20 cellular contexts compared by ENCODE assay signal in the genomic region with DNA sequence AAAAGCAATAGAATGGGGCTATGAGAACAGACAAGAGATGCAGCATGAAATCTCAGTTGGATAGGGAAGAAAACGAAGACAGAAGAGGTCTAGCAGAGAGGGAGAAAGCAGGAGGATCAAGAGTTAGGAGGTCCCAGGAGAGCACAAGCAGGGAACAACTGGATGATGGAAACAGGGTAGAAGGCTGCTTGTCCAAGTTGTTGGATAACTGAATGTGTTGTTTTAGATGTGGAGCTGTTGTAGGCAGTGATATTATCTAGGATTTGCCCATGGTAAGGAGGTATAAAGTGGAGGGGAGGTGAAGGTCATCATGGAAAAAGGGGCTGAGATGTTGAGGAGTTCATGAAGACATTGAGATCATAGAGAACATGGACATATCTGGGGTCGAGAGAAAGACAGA. TPM values are rescaled to one million over a fixed set of nuclear protein-coding genes. Genes with fewer than 3 reads are reported as not detected.
A peak's percentile ranks its signal among the peaks of the same experiment; 100 is the strongest.
DNase-seq lines count a peak whose midpoint lies in the region; ATAC-seq, FAIRE-seq and TF ChIP-seq lines count a peak whose summit lies in the region.
"Had no signal": no experiment of that assay in that cellular context is flagged by ENCODE, and none has a peak within 500 bp of the region (broad histone marks: within the 10 kb centered on the region; RNA-seq: fewer than 3 reads in every experiment).

No MANE protein-coding gene starts in this region.

- H2AFZ ChIP-seq in IMR-90 (replicated peaks; ENCODE audit: low read length, poor library complexity), result no peak overlapping the region
- H2AFZ ChIP-seq in GM12878 (ENCODE audit: control insufficient read depth, low read depth, low read length), result peak overlapping the region; percentile 39; the same call in 1 of the 2 replicates
- H2AFZ ChIP-seq: GM23338 had no signal

- H4K5ac ChIP-seq in IMR-90 (ENCODE audit: low read depth, low read length), result no peak overlapping the region

- H3K9ac ChIP-seq in IMR-90 (ENCODE audit: low read depth, low read length), result no peak overlapping the region
- peak overlapping the region; percentile 24; the same call in 1 of the 2 replicates for H3K9ac ChIP-seq in GM12878 (ENCODE audit: control insufficient read depth, insufficient read depth, low read length)

- H4K91ac ChIP-seq in IMR-90 (ENCODE audit: insufficient read depth, low read depth, low read length), result peak overlapping the region; percentile 42; the same call in 1 of the 2 replicates

- RAD21 ChIA-PET in GM12878 (lab: Charles Lee; ENCODE audit: unreplicated experiment), result interaction anchor here (1.2 to 3.8 kb wide), 6 partner anchors 8 to 77 kb away, joined by 3 to 21 read pairs (median 12); partner anchors contain the start of gene RHOBTB3

- in situ Hi-C loops in IMR-90 (cut with MboI; ENCODE audit: low sequenced_read_pairs) (no loop called here), GM12878 (cut with MboI) (no loop called here)

- intact Hi-C loops in IMR-90 (cut with micrococcal nuclease), result no loop called here
- intact Hi-C loops in GM12878 (cut with micrococcal nuclease; ENCODE audit: unreplicated experiment), result loop anchor here (1.0 kb wide), 1 partner anchor 8 kb away; no protein-coding TSS in a partner anchor

- no peak overlapping the region; the same call in 1 of the 2 replicates for H2BK120ac ChIP-seq in IMR-90 (ENCODE audit: low read depth, low read length)

- H4K20me1 ChIP-seq in IMR-90 (ENCODE audit: insufficient read depth, low read length) (no peaks in the 10 kb centered on the region), GM12878 (ENCODE audit: control insufficient read depth, insufficient read depth) (no peaks in the 10 kb centered on the region)

- H3K4me3 ChIP-seq in IMR-90 (ENCODE audit: insufficient read depth, low read depth, low read length) (no peak overlapping the region), GM12878 (peak overlapping the region; percentile 44)
- H3K4me3 ChIP-seq: GM23338 had no signal

- H3K9me3 ChIP-seq in IMR-90 (ENCODE audit: control insufficient read depth, insufficient read depth, low read length), result no peaks in the 10 kb centered on the region
- H3K9me3 ChIP-seq in GM12878 (replicated peaks; ENCODE audit: control insufficient read depth, insufficient read depth, low read length), result no peaks in the 10 kb centered on the region; the same call in 2 of the 3 replicates

- H3K27me3 ChIP-seq in IMR-90 (ENCODE audit: control insufficient read depth, insufficient read depth, low read length) (no peaks in the 10 kb centered on the region), GM12878 (replicated peaks in 1 of 2; ENCODE audit: control insufficient read depth in 2 of 2, insufficient read depth in 2 of 2, low read length in 1 of 2) (no peaks in the 10 kb centered on the region)

- DNase-seq in IMR-90 (no peak), GM12878 (ENCODE audit: low read depth, low spot score) (no peak), dermis blood vessel endothelial cell (no peak), GF-D8 (lab: John Stamatoyannopoulos, UW) (no peak), NCI-H187 treated with DMSO at 0.1 percent for 48 hours (lab: John Stamatoyannopoulos, UW) (no peak)
- DNase-seq: ACHN, NCI-H1694 treated with DMSO at 0.1 percent for 48 hours, NCI-H2107, NCI-H226, NCI-H524, NCI-H82, PC-3, RPMI8226, T1000 had no signal

- no peak for TF ChIP-seq EP300 in GM12878 (IDR thresholded peaks at IDR 0.05; ENCODE audit: borderline replicate concordance in 1 of 2, control insufficient read depth in 1 of 2, low read depth in 2 of 2, low read length in 2 of 2)

- no peak overlapping the region for H3K4ac ChIP-seq in IMR-90 (ENCODE audit: low read depth, low read length)

- no peaks in the 10 kb centered on the region for H3K9me1 ChIP-seq in IMR-90 (ENCODE audit: insufficient read depth, low read length)

- TF ChIP-seq POLR2A in IMR-90 (IDR thresholded peaks at IDR 0.05; ENCODE audit: low read depth, low read length), result no peak
- no peak for TF ChIP-seq POLR2A in GM12878 (IDR thresholded peaks at IDR 0.05; ENCODE audit: low read depth, low read length)

- POLR2A ChIA-PET in IMR-90 (lab: Charles Lee; ENCODE audit: unreplicated experiment), result no interaction called here
- POLR2A ChIA-PET in GM12878 (lab: Charles Lee), result interaction anchor here (1.2 to 3.2 kb wide), 3 partner anchors 8 to 90 kb away, joined by 5 to 15 read pairs (median 7); no protein-coding TSS in a partner anchor

- H3K4me2 ChIP-seq in IMR-90 (ENCODE audit: low read depth, low read length) (no peak overlapping the region), GM12878 (ENCODE audit: control insufficient read depth, insufficient read depth) (peak overlapping the region; percentile 78)
- H3K4me2 ChIP-seq: GM23338 had no signal

- H3K4me1 ChIP-seq in IMR-90 (ENCODE audit: control insufficient read depth, insufficient read depth, low read length) (peaks cover 13% of the 10 kb centered on the region), GM12878 (ENCODE audit: control insufficient read depth, insufficient read depth, low read length) (peaks cover 25% of the 10 kb centered on the region)

- dilution Hi-C loops in IMR-90 (cut with HindIII; ENCODE audit: low sequenced_read_pairs, unreplicated experiment), result no loop called here

- H3K56ac ChIP-seq in IMR-90 (ENCODE audit: extremely low read depth, insufficient read depth, low read length), result no peak overlapping the region

- no peaks in the 10 kb centered on the region for H3K79me1 ChIP-seq in IMR-90 (ENCODE audit: low read depth in 1 of 2, low read length in 2 of 2)

- no peak overlapping the region for H2BK5ac ChIP-seq in IMR-90 (ENCODE audit: low read depth, low read length, poor library complexity, severe bottlenecking)

- H3K27ac ChIP-seq in IMR-90 (ENCODE audit: insufficient read depth, low read length) (no peak overlapping the region), GM12878 (ENCODE audit: control insufficient read depth, insufficient read depth) (peak overlapping the region; percentile 40; the same call in 1 of the 2 replicates)

- no peak overlapping the region for H2AK9ac ChIP-seq in IMR-90 (replicated peaks; ENCODE audit: low read depth, low read length, poor library complexity)

- SMC1A ChIA-PET in GM12878 (lab: Charles Lee; ENCODE audit: uncharacterized antibody, unreplicated experiment), result interaction anchor here (0.7 to 4.0 kb wide), 9 partner anchors 7 to 67 kb away, joined by 3 to 23 read pairs (median 6); partner anchors contain the start of gene RHOBTB3

- H3K18ac ChIP-seq in IMR-90 (ENCODE audit: low read depth, low read length), result no peak overlapping the region

- H2BK20ac ChIP-seq in IMR-90 (ENCODE audit: low read depth, low read length), result no peak overlapping the region

- H3K36me3 ChIP-seq in IMR-90 (ENCODE audit: control insufficient read depth, insufficient read depth, low read length), result no peaks in the 10 kb centered on the region
- H3K36me3 ChIP-seq in GM12878 (ENCODE audit: control insufficient read depth in 2 of 2, insufficient read depth in 2 of 2, low read length in 1 of 2), result no peaks in the 10 kb centered on the region

- H3K14ac ChIP-seq in IMR-90 (replicated peaks; ENCODE audit: low read depth, low read length), result no peak overlapping the region

- no peaks in the 10 kb centered on the region for H3K79me2 ChIP-seq in GM12878 (ENCODE audit: control insufficient read depth, insufficient read depth, low read length)

- no peak overlapping the region for H2AK5ac ChIP-seq in IMR-90 (ENCODE audit: low read depth, low read length)

- no peak overlapping the region for H3K23ac ChIP-seq in IMR-90 (ENCODE audit: low read depth, low read length)

- BruUV-seq in IMR-90 (replicated peaks; lab: Mats Ljungman, UMichigan) (no TSS peak), GM12878 (replicated peaks; lab: Mats Ljungman, UMichigan) (TSS peak; percentile 72)

- CTCF ChIA-PET in IMR-90 (lab: Yijun Ruan, JAX) (no interaction called here), GM12878 (lab: Yijun Ruan, JAX) (interaction anchor here (1.0 to 2.7 kb wide), 6 partner anchors 8 to 129 kb away, joined by 4 to 11 read pairs (median 6); partner anchors contain the start of genes RFESD and RHOBTB3)

- H2BK15ac ChIP-seq in IMR-90 (ENCODE audit: low read depth, low read length), result no peak overlapping the region; the same call in 2 of the 3 replicates

- TF ChIP-seq CTCF in IMR-90 (conservative IDR thresholded peaks at IDR 0.05; ENCODE audit: low read depth, low read length) (no peak), GM12878 (IDR thresholded peaks at IDR 0.05 in 2 of 3, conservative IDR thresholded peaks at IDR 0.05 in 1 of 3; ENCODE audit: control insufficient read depth in 2 of 3, extremely low read depth in 1 of 3, insufficient read depth in 1 of 3, low read depth in 3 of 3, low read length in 3 of 3) (no peak)

- FAIRE-seq in GM12878 (lab: Jason Lieb, UNC), result peak; percentile 71

- no peak overlapping the region for H4K8ac ChIP-seq in IMR-90 (ENCODE audit: low read depth in 2 of 2, low read length in 2 of 2)

- 94% methylated on average over 2 of the region's 2 CpGs; no CpG with 5 or more reads in 1 of the 2 experiments for WGBS in IMR-90 (ENCODE audit: extremely low coverage in 2 of 2, insufficient read length in 1 of 2), 2 experiments
- 13% methylated on average over 2 of the region's 2 CpGs for WGBS in GM12878 (ENCODE audit: insufficient coverage, insufficient replicate concordance, low lambda C conversion rate, missing lambda C conversion rate)

- ATAC-seq in GM19023 (IDR thresholded peaks at IDR 0.05; ENCODE audit: unreplicated experiment), result peak; percentile 8
- no peak for ATAC-seq in IMR-90 (ENCODE audit: low read depth)
- ATAC-seq in GM12878, result no peak
- no peak for ATAC-seq in HG02938 (IDR thresholded peaks at IDR 0.05; ENCODE audit: unreplicated experiment)
- ATAC-seq: GM23338, HCT116, PC-3 had no signal

- TF ChIP-seq RAD21 in IMR-90 (IDR thresholded peaks at IDR 0.05; ENCODE audit: low read length) (no peak), GM12878 (IDR thresholded peaks at IDR 0.05; ENCODE audit: insufficient read depth, low read depth, low read length) (no peak)

RNA-seq across cellular contexts. Expression of gene RHOBTB3, which starts 12.4 kb away (rescaled TPM):
- total RNA-seq in IMR-90 (2012; rRNA removed) (356 and 447 TPM in 2 replicates), GM12878 (2014; rRNA removed) (9.6 and 12.3 TPM in 2 replicates), GM12878 (2014; rRNA removed; fragmentation: Illumina TruSeq; extraction: Trizol) (9.1 and 11.0 TPM in 2 replicates), GM12878 (2021) (8.0 and 10.6 TPM in 2 replicates), dermis blood vessel endothelial cell (27.6 and 30.3 TPM in 2 replicates)
- polyA plus RNA-seq in IMR-90 (2012; rRNA removed) (117 and 118 TPM in 2 replicates), GM12878 (2011; rRNA removed) (39.2 and 42.8 TPM in 2 replicates), GM12878 (2014; fragmentation: Illumina TruSeq; extraction: Trizol) (7.6 and 13.1 TPM in 2 replicates), GM12878 (2014; fragmentation: Nextera tagmentation; extraction: Ambion mirVana) (1 to 10 TPM; 3.6 to 4.1 TPM), GM12878 (2014; rRNA removed) (5.9 and 8.5 TPM in 2 replicates), GM12878 (2016; fragmentation: Nextera tagmentation; extraction: Ambion mirVana) (1 to 10 TPM; 8.7 to 9.7 TPM)
- 106 and 114 TPM in 2 replicates for polyA plus RNA-seq in IMR-90 (2012; cell fraction: cytosol; rRNA removed)
- polyA plus RNA-seq in IMR-90 (2012; cell fraction: nucleus; rRNA removed; ENCODE audit: low replicate concordance), result 115 and 315 TPM in 2 replicates
- 326 and 333 TPM in 2 replicates for total RNA-seq in GM12878 (2013; cell fraction: nucleolus; rRNA removed)
- 3.5 TPM for polyA plus RNA-seq in GM12878 (2011; ENCODE audit: low read depth)
- 54.1 and 59.0 TPM in 2 replicates for polyA plus RNA-seq in GM12878 (2011; cell fraction: cytosol; rRNA removed)
- polyA plus RNA-seq in GM12878 (2011; cell fraction: nucleus; rRNA removed), result 53.0 and 58.6 TPM in 2 replicates
- polyA plus RNA-seq in GM12878 (2012), result 6.2 and 9.4 TPM in 2 replicates
- 164 and 183 TPM in 2 replicates for polyA minus RNA-seq in GM12878 (2011; rRNA and poly(A)+ RNA removed)
- 61.5 and 62.0 TPM in 2 replicates for polyA minus RNA-seq in GM12878 (2011; cell fraction: cytosol; rRNA and poly(A)+ RNA removed)
- 115 and 166 TPM in 2 replicates for polyA minus RNA-seq in GM12878 (2011; cell fraction: nucleus; rRNA and poly(A)+ RNA removed)

RNA-seq across cellular contexts. Expression of gene SPATA9, which starts 35.9 kb away (rescaled TPM):
- total RNA-seq in IMR-90 (2012; rRNA removed) (0.72 and 0.83 TPM in 2 replicates), GM12878 (2014; rRNA removed) (0.11 and 0.16 TPM in 2 replicates), GM12878 (2014; rRNA removed; fragmentation: Illumina TruSeq; extraction: Trizol) (0.18 TPM in 1 of 2 replicates, not detected in the other), GM12878 (2021) (0.35 TPM in 1 of 2 replicates, not detected in the other), dermis blood vessel endothelial cell (not detected in 2 replicates)
- polyA plus RNA-seq in IMR-90 (2012; rRNA removed) (0.66 and 0.86 TPM in 2 replicates), GM12878 (2011; rRNA removed) (0.33 and 0.46 TPM in 2 replicates), GM12878 (2014; fragmentation: Illumina TruSeq; extraction: Trizol) (0.13 TPM in 1 of 2 replicates, not detected in the other), GM12878 (2014; fragmentation: Nextera tagmentation; extraction: Ambion mirVana) (under 1 TPM; 0.16 to 0.49 TPM), GM12878 (2014; rRNA removed) (0.15 and 0.22 TPM in 2 replicates), GM12878 (2016; fragmentation: Nextera tagmentation; extraction: Ambion mirVana) (under 1 TPM; 0.16 to 0.24 TPM)
- 0.16 and 0.25 TPM in 2 replicates for polyA plus RNA-seq in IMR-90 (2012; cell fraction: cytosol; rRNA removed)
- 0.21 and 2.0 TPM in 2 replicates for polyA plus RNA-seq in IMR-90 (2012; cell fraction: nucleus; rRNA removed; ENCODE audit: low replicate concordance)
- total RNA-seq in GM12878 (2013; cell fraction: nucleolus; rRNA removed), result 0.81 TPM in 1 of 2 replicates, not detected in the other
- not detected for polyA plus RNA-seq in GM12878 (2011; ENCODE audit: low read depth)
- polyA plus RNA-seq in GM12878 (2011; cell fraction: cytosol; rRNA removed), result 0.15 and 0.45 TPM in 2 replicates
- polyA plus RNA-seq in GM12878 (2011; cell fraction: nucleus; rRNA removed), result 0.34 and 0.39 TPM in 2 replicates
- 0.25 and 0.53 TPM in 2 replicates for polyA plus RNA-seq in GM12878 (2012)
- not detected in 2 replicates for polyA minus RNA-seq in GM12878 (2011; rRNA and poly(A)+ RNA removed)
- not detected in 2 replicates for polyA minus RNA-seq in GM12878 (2011; cell fraction: cytosol; rRNA and poly(A)+ RNA removed)
- polyA minus RNA-seq in GM12878 (2011; cell fraction: nucleus; rRNA and poly(A)+ RNA removed), result 0.57 TPM in 1 of 2 replicates, not detected in the other
- total RNA-seq: GM23338, HT1080, PC-3 had no signal
- polyA plus RNA-seq: CD14-positive monocyte, GM23338 had no signal
